16 cellular contexts compared by ENCODE assay signal in genomic region chr6:130908188-130908587, GRCh38.
A peak's percentile ranks its signal among the peaks of the same experiment; 100 is the strongest.
DNase-seq lines count a peak whose midpoint lies in the region; ATAC-seq and TF ChIP-seq lines count a peak whose summit lies in the region.
"Had no signal": no experiment of that assay in that cellular context is flagged by ENCODE, and none has a peak within 500 bp of the region (broad histone marks: within the 10 kb centered on the region; RNA-seq: fewer than 3 reads in every experiment).

No MANE protein-coding gene starts in this region.

- H3K4me3 ChIP-seq in mammary epithelial cell (replicated peaks in 1 of 3; ENCODE audit: insufficient read depth in 1 of 3, low read depth in 2 of 3, low read length in 3 of 3): no peak overlapping the region
- H3K4me3 ChIP-seq: BLaER1, lung had no signal

- BruUV-seq in mammary epithelial cell (replicated peaks; lab: Mats Ljungman, UMichigan): no TSS peak

- H3K27me3 ChIP-seq in mammary epithelial cell (ENCODE audit: insufficient read depth, low read length): no peaks in the 10 kb centered on the region
- H3K27me3 ChIP-seq: BLaER1 had no signal

- DNase-seq in osteocyte (ENCODE audit: extremely low spot score, unreplicated experiment): no peak
- DNase-seq in epidermal melanocyte (ENCODE audit: insufficient read length, low spot score): no peak
- no peak for DNase-seq in mammary epithelial cell
- no peak for DNase-seq in substantia nigra (lab: John Stamatoyannopoulos, UW)
- no peak for DNase-seq in chondrocyte (ENCODE audit: low spot score)
- DNase-seq: DMS53; stimulated activated CD4-positive, alpha-beta T cell treated with anti-CD3 and anti-CD28 coated beads, Interleukin-1b, Interleukin-23, amount 100 ng/mL, for 48 hours; stimulated activated CD8-positive, alpha-beta memory T cell treated with anti-CD3 and anti-CD28 coated beads, Interleukin-4, amount 100 ng/mL, for 48 hours had no signal

- peaks cover 19% of the 10 kb centered on the region for H3K4me1 ChIP-seq in mammary epithelial cell (ENCODE audit: insufficient read depth, low read length)

- TF ChIP-seq CTCF in osteocyte (IDR thresholded peaks at IDR 0.05) (no peak), mammary epithelial cell (conservative IDR thresholded peaks at IDR 0.05 in 1 of 2, IDR thresholded peaks at IDR 0.05 in 1 of 2; ENCODE audit: extremely low read depth in 1 of 2, insufficient read depth in 1 of 2, low read depth in 1 of 2, low read length in 2 of 2) (no peak), chondrocyte (IDR thresholded peaks at IDR 0.05) (no peak)

- peak; percentile 70 for ATAC-seq in GM19025 (IDR thresholded peaks at IDR 0.05; ENCODE audit: low read depth, unreplicated experiment)
- ATAC-seq in GM21723 (IDR thresholded peaks at IDR 0.05; ENCODE audit: unreplicated experiment): peak; percentile 63
- ATAC-seq in HG03175 (IDR thresholded peaks at IDR 0.05; ENCODE audit: unreplicated experiment): peak; percentile 44

- H3K27ac Mint-ChIP-seq in osteocyte (ENCODE audit: unreplicated experiment) (peak overlapping the region; percentile 6), chondrocyte (ENCODE audit: unreplicated experiment) (no peak overlapping the region)
- H3K27ac Mint-ChIP-seq: brain, type B pancreatic cell had no signal

- H3K36me3 ChIP-seq in mammary epithelial cell (ENCODE audit: insufficient read depth, low read length): no peaks in the 10 kb centered on the region

- intact Hi-C loops in mammary epithelial cell (cut with micrococcal nuclease): no loop called here

- CTCF ChIA-PET in mammary epithelial cell (lab: Charles Lee; ENCODE audit: low non-redundant PET): no interaction called here

- H3K79me2 ChIP-seq in mammary epithelial cell (ENCODE audit: insufficient read depth, low read length): no peaks in the 10 kb centered on the region

- H2AFZ ChIP-seq in mammary epithelial cell (ENCODE audit: low read depth, low read length): no peak overlapping the region

- H3K4me1 Mint-ChIP-seq in osteocyte (ENCODE audit: unreplicated experiment) (peaks cover 26% of the 10 kb centered on the region), chondrocyte (ENCODE audit: low read depth) (peaks cover 22% of the 10 kb centered on the region)

- no peak overlapping the region for H3K9ac ChIP-seq in mammary epithelial cell (ENCODE audit: insufficient read depth, low read length)
- H3K9ac ChIP-seq: BLaER1 had no signal

- H3K4me2 ChIP-seq in mammary epithelial cell (ENCODE audit: insufficient read depth, low read depth, low read length): no peak overlapping the region
- H3K4me2 ChIP-seq: BLaER1 had no signal

- H4K20me1 ChIP-seq in mammary epithelial cell (ENCODE audit: insufficient read depth, low read length): no peaks in the 10 kb centered on the region
- H4K20me1 ChIP-seq: BLaER1 had no signal

- H3K27me3 Mint-ChIP-seq in osteocyte (ENCODE audit: unreplicated experiment) (no peaks in the 10 kb centered on the region), chondrocyte (ENCODE audit: low read depth) (no peaks in the 10 kb centered on the region)
- H3K27me3 Mint-ChIP-seq: brain, type B pancreatic cell had no signal

- H3K9me3 ChIP-seq in mammary epithelial cell (replicated peaks; ENCODE audit: insufficient read depth, low read length): no peaks in the 10 kb centered on the region

- dilution Hi-C loops in mammary epithelial cell (cut with HindIII; ENCODE audit: low sequenced_read_pairs): no loop called here

- in situ Hi-C loops in mammary epithelial cell (cut with MboI; ENCODE audit: low sequenced_read_pairs in 2 of 2): no loop called here

- no peak overlapping the region for H3K27ac ChIP-seq in mammary epithelial cell (ENCODE audit: insufficient read depth, low read depth, low read length)
- no peak overlapping the region for H3K27ac ChIP-seq in substantia nigra (ENCODE audit: low read depth, low read length, poor library complexity, severe bottlenecking)
- H3K27ac ChIP-seq: BLaER1 had no signal

- peaks cover 6% of the 10 kb centered on the region for H3K36me3 Mint-ChIP-seq in osteocyte (ENCODE audit: unreplicated experiment)
- H3K36me3 Mint-ChIP-seq in chondrocyte (ENCODE audit: low read depth): peaks cover 3% of the 10 kb centered on the region

- H3K4me3 Mint-ChIP-seq in osteocyte (ENCODE audit: unreplicated experiment): no peak overlapping the region
- no peak overlapping the region for H3K4me3 Mint-ChIP-seq in chondrocyte (ENCODE audit: unreplicated experiment)
- H3K4me3 Mint-ChIP-seq: brain, nephron, type B pancreatic cell had no signal

- H3K9me3 Mint-ChIP-seq in osteocyte (ENCODE audit: unreplicated experiment) (peaks cover 11% of the 10 kb centered on the region), chondrocyte (ENCODE audit: low read depth) (peaks cover 6% of the 10 kb centered on the region)
